ENCODE assay signal across 24 cellular contexts in the genomic region with DNA sequence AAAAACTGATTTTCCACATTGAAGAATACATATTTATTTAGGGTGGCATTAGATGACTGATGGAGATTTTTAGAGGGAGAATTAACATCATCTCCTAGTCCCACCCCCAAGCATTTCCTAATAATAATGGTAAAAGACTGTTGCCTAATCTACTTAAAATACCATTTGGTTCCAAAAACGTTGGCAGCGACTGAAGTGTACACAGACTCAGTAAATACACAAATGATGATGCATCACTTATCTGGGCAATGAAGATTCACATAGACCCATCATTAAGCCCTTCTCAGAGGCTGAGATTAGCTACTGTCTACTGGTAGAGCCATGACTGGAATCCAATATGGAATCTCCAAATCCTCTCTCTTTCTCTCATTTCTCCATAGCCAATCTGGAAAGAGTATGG. TPM values are rescaled to one million over a fixed set of nuclear protein-coding genes. Genes with fewer than 3 reads are reported as not detected.
"Had no signal": no experiment of that assay in that cellular context is flagged by ENCODE, and none has a peak within 500 bp of the region (broad histone marks: within the 10 kb centered on the region; RNA-seq: fewer than 3 reads in every experiment).

No MANE protein-coding gene starts in this region.

- DNase-seq: activated CD4-positive, alpha-beta memory T cell treated with anti-CD3 and anti-CD28 coated beads, Interleukin-2, amount 10 ng/mL, durations not matched to agents 7 days and 5 days; activated CD4-positive, alpha-beta T cell treated with anti-CD3 and anti-CD28 coated beads, Interleukin-2, amount 10 ng/mL, durations not matched to agents 24 days and 14 days; activated effector memory CD4-positive, alpha-beta T cell treated with Interleukin-2 at 50 U/mL for 16 hours; activated naive CD4-positive, alpha-beta T cell treated with anti-CD3 and anti-CD28 coated beads for 36 hours; activated naive CD8-positive, alpha-beta T cell treated with anti-CD3 and anti-CD28 coated beads, Interleukin-2, amount 10 ng/mL, durations not matched to agents 7 days and 5 days; activated T-cell treated with anti-CD3 and anti-CD28 coated beads, Interleukin-2, amount 50 U/mL, for 72 hours; amygdala; cerebellar nuclear complex; cortex of kidney; endodermal cell; esophagus squamous epithelium; gastrocnemius medialis; hippocampal formation; left colon; lower lobe of right lung; naive thymus-derived CD8-positive, alpha-beta T cell; sigmoid colon; stimulated activated CD4-positive, alpha-beta T cell treated with anti-CD3 and anti-CD28 coated beads, Interleukin-2, amount 100 ng/mL, for 48 hours; stimulated activated naive CD4-positive, alpha-beta T cell; upper lobe of left lung had no signal

- ATAC-seq: activated CD4-positive, CD25-positive, alpha-beta regulatory T cell treated with anti-CD3 and anti-CD28 coated beads, Interleukin-2, amount 50 U/mL, for 24 hours; activated T-cell treated with anti-CD3 and anti-CD28 coated beads, Interleukin-2, amount 50 U/mL, for 72 hours; gastrocnemius medialis; left colon; lower lobe of right lung; naive thymus-derived CD8-positive, alpha-beta T cell had no signal

- H3K4me1 ChIP-seq: esophagus squamous epithelium, gastrocnemius medialis, lower lobe of right lung, neural progenitor cell, sigmoid colon, upper lobe of left lung had no signal

- H3K4me3 ChIP-seq: esophagus squamous epithelium, gastrocnemius medialis, lower lobe of right lung, neural progenitor cell, sigmoid colon, upper lobe of left lung had no signal

- H3K36me3 ChIP-seq: esophagus squamous epithelium, gastrocnemius medialis, lower lobe of right lung, neural progenitor cell, sigmoid colon, upper lobe of left lung had no signal

- H2AFZ ChIP-seq: neural progenitor cell had no signal

- H3K9me3 ChIP-seq: esophagus squamous epithelium, gastrocnemius medialis, lower lobe of right lung, sigmoid colon, upper lobe of left lung had no signal

- H3K9ac ChIP-seq: neural progenitor cell had no signal

- H3K27ac ChIP-seq: esophagus squamous epithelium, gastrocnemius medialis, lower lobe of right lung, neural progenitor cell, sigmoid colon, upper lobe of left lung, VCaP had no signal

- H3K4me2 ChIP-seq: neural progenitor cell had no signal

- H3K27me3 ChIP-seq: esophagus squamous epithelium, gastrocnemius medialis, neural progenitor cell, sigmoid colon, upper lobe of left lung had no signal

RNA-seq across cellular contexts. Expression of gene RTN1, which starts 18.2 kb away (rescaled TPM):
- total RNA-seq: activated CD4-positive, alpha-beta memory T cell treated with anti-CD3 and anti-CD28 coated beads, Interleukin-2, amount 10 ng/mL, durations not matched to agents 7 days and 5 days; activated CD4-positive, alpha-beta T cell treated with anti-CD3 and anti-CD28 coated beads, Interleukin-2, amount 10 ng/mL, durations not matched to agents 24 days and 14 days; activated naive CD4-positive, alpha-beta T cell treated with anti-CD3 and anti-CD28 coated beads for 36 hours; activated naive CD8-positive, alpha-beta T cell treated with anti-CD3 and anti-CD28 coated beads, Interleukin-2, amount 10 ng/mL, durations not matched to agents 7 days and 5 days; activated T-cell treated with anti-CD3 and anti-CD28 coated beads, Interleukin-2, amount 50 U/mL, for 72 hours; naive thymus-derived CD8-positive, alpha-beta T cell; T-helper 2 cell treated with Interferon-gamma antibody and Interleukin-4, amounts not matched to agents 100 ng/mL and 5 ng/mL, for 36 hours had no signal
